Comparison of ENCODE assay signal across 8 cellular contexts in the genomic region with DNA sequence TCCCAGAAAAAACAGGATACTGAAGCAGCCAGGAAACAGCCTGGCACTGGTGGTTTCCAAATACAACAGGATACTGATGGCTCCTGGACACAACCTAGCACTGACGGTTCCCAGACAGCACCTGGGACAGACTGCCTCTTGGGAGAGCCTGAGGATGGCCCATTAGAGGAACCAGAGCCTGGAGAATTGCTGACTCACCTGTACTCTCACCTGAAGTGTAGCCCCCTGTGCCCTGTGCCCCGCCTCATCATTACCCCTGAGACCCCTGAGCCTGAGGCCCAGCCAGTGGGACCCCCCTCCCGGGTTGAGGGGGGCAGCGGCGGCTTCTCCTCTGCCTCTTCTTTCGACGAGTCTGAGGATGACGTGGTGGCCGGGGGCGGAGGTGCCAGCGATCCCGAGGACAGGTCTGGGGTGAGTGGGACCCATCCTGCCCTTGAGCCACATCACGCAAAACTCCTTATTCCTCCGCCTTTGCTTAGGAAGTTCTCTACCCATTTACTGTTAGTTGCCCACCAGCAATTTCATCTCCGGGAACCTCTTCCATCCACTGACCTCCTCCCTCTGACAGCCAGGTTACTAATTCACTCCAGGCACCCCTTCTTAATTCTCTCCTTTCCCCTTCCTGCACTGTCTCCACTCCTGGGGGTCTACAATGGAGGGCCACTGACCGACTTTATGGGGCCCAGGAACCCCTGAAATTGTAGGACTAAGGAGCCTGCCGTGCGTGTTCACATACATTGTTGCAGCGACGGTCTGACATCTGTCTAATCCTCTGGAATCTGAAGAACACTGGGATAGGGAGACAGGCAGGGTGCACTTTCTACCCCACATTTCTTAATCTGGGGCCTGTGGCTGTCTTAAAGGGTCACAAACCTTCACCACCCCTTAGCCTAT. TPM values are rescaled to one million over a fixed set of nuclear protein-coding genes. Genes with fewer than 3 reads are reported as not detected.
A peak's percentile ranks its signal among the peaks of the same experiment; 100 is the strongest.
DNase-seq lines count a peak whose midpoint lies in the region; ATAC-seq and TF ChIP-seq lines count a peak whose summit lies in the region.

No MANE protein-coding gene starts in this region.

- no peaks in the 10 kb centered on the region for H3K9me3 Mint-ChIP-seq in activated naive CD8-positive, alpha-beta T cell treated with anti-CD3 and anti-CD28 coated beads, Interleukin-2, amount 10 ng/mL, durations not matched to agents 7 days and 5 days

- H3K4me3 Mint-ChIP-seq in activated naive CD8-positive, alpha-beta T cell treated with anti-CD3 and anti-CD28 coated beads, Interleukin-2, amount 10 ng/mL, durations not matched to agents 7 days and 5 days = peak overlapping the region; percentile 78

- peak overlapping the region; percentile 74 for H3K4me3 ChIP-seq in iPS-11a (ENCODE audit: low read depth, low read length)
- H3K4me3 ChIP-seq in smooth muscle cell = peak overlapping the region; percentile 78

- H3K4me1 Mint-ChIP-seq in activated naive CD8-positive, alpha-beta T cell treated with anti-CD3 and anti-CD28 coated beads, Interleukin-2, amount 10 ng/mL, durations not matched to agents 7 days and 5 days = peaks cover 46% of the 10 kb centered on the region

- peaks cover 39% of the 10 kb centered on the region for H4K20me1 ChIP-seq in smooth muscle cell (ENCODE audit: low read depth)

- no peaks in the 10 kb centered on the region for H3K27me3 Mint-ChIP-seq in activated naive CD8-positive, alpha-beta T cell treated with anti-CD3 and anti-CD28 coated beads, Interleukin-2, amount 10 ng/mL, durations not matched to agents 7 days and 5 days

- DNase-seq in activated T-cell treated with anti-CD3 and anti-CD28 coated beads for 4 hours (peak; percentile 2), smooth muscle cell (lab: John Stamatoyannopoulos, UW; ENCODE audit: unreplicated experiment) (peak; percentile 8)
- no peak for DNase-seq in activated T-cell treated with anti-CD3 and anti-CD28 coated beads, Interleukin-2, amount 50 U/mL, for 1 hour
- no peak for DNase-seq in activated naive CD8-positive, alpha-beta T cell treated with anti-CD3 and anti-CD28 coated beads, Interleukin-2, amount 10 ng/mL, durations not matched to agents 7 days and 5 days
- DNase-seq in stimulated activated naive CD4-positive, alpha-beta T cell (lab: John Stamatoyannopoulos, UW) = no peak

- H3K4me1 ChIP-seq in smooth muscle cell (ENCODE audit: low read depth) = peaks cover 10% of the 10 kb centered on the region

- H3K79me2 ChIP-seq in smooth muscle cell (ENCODE audit: low read depth) = peaks cover 58% of the 10 kb centered on the region

- H2AFZ ChIP-seq in smooth muscle cell (ENCODE audit: low read depth) = no peak overlapping the region

- TF ChIP-seq CTCF in smooth muscle cell (IDR thresholded peaks at IDR 0.05; ENCODE audit: borderline replicate concordance, insufficient read depth, poor library complexity, severe bottlenecking) = no peak

- peak overlapping the region; percentile 65 for H3K27ac Mint-ChIP-seq in activated naive CD8-positive, alpha-beta T cell treated with anti-CD3 and anti-CD28 coated beads, Interleukin-2, amount 10 ng/mL, durations not matched to agents 7 days and 5 days

- whole genome bisulfite sequencing in smooth muscle cell (ENCODE audit: low lambda C conversion rate) = 5% methylated on average over 19 of the region's 20 CpGs

- H3F3A ChIP-seq in smooth muscle cell (ENCODE audit: low read depth) = peaks cover 16% of the 10 kb centered on the region

- H3K9me3 ChIP-seq in smooth muscle cell (replicated peaks; ENCODE audit: low read depth) = no peaks in the 10 kb centered on the region

- H3K27me3 ChIP-seq in smooth muscle cell (ENCODE audit: low read depth) = no peaks in the 10 kb centered on the region

- H3K36me3 ChIP-seq in smooth muscle cell (ENCODE audit: low read depth) = no peaks in the 10 kb centered on the region

- H3K4me2 ChIP-seq in smooth muscle cell = peak overlapping the region; percentile 91

- POLR2A ChIA-PET in activated naive CD8-positive, alpha-beta T cell treated with anti-CD3 and anti-CD28 coated beads, Interleukin-2, amount 10 ng/mL, durations not matched to agents 7 days and 5 days (lab: Charles Lee) = interaction anchor here (0.5 to 2.4 kb wide), 5 partner anchors 32 to 85 kb away, joined by 5 to 24 read pairs (median 8); partner anchors contain the start of genes ACTMAP, RAB4B and SNRPA

- ATAC-seq in activated naive CD8-positive, alpha-beta T cell treated with anti-CD3 and anti-CD28 coated beads, Interleukin-2, amount 10 ng/mL, durations not matched to agents 7 days and 5 days (ENCODE audit: low read depth) = no peak
- ATAC-seq in GM21717 (IDR thresholded peaks at IDR 0.05; ENCODE audit: unreplicated experiment) = no peak
- no peak for ATAC-seq in HG03025 (IDR thresholded peaks at IDR 0.05; ENCODE audit: low FRiP score, unreplicated experiment)

- H3K9ac ChIP-seq in smooth muscle cell (ENCODE audit: low read depth) = peak overlapping the region; percentile 92

- H3K36me3 Mint-ChIP-seq in activated naive CD8-positive, alpha-beta T cell treated with anti-CD3 and anti-CD28 coated beads, Interleukin-2, amount 10 ng/mL, durations not matched to agents 7 days and 5 days = peaks cover 5% of the 10 kb centered on the region

- peak overlapping the region; percentile 98 for H3K27ac ChIP-seq in smooth muscle cell (ENCODE audit: low read depth)

RNA-seq across cellular contexts. Expression of gene ITPKC, which starts 1.2 kb away (rescaled TPM):
- 1 to 10 TPM; 7.1 TPM for total RNA-seq in activated naive CD8-positive, alpha-beta T cell treated with anti-CD3 and anti-CD28 coated beads, Interleukin-2, amount 10 ng/mL, durations not matched to agents 7 days and 5 days
- total RNA-seq in smooth muscle cell = 22.0 and 24.1 TPM in 2 replicates
- polyA plus RNA-seq in smooth muscle cell = 25.0 and 31.9 TPM in 2 replicates

RNA-seq across cellular contexts. Expression of gene COQ8B, which starts 1.4 kb away (rescaled TPM):
- total RNA-seq in activated naive CD8-positive, alpha-beta T cell treated with anti-CD3 and anti-CD28 coated beads, Interleukin-2, amount 10 ng/mL, durations not matched to agents 7 days and 5 days = 10 to 100 TPM; 35.8 to 36.8 TPM
- 17.7 and 26.0 TPM in 2 replicates for total RNA-seq in smooth muscle cell
- 20.7 and 21.2 TPM in 2 replicates for polyA plus RNA-seq in smooth muscle cell

RNA-seq across cellular contexts. Expression of gene NUMBL, which starts 27.7 kb away (rescaled TPM):
- total RNA-seq in activated naive CD8-positive, alpha-beta T cell treated with anti-CD3 and anti-CD28 coated beads, Interleukin-2, amount 10 ng/mL, durations not matched to agents 7 days and 5 days = 10 to 100 TPM in 1 of 2 experiments, 1 to 10 TPM in 1; 9.9 to 11.7 TPM
- 30.5 and 53.6 TPM in 2 replicates for total RNA-seq in smooth muscle cell
- polyA plus RNA-seq in smooth muscle cell = 56.9 and 73.0 TPM in 2 replicates

RNA-seq across cellular contexts. Expression of gene ACTMAP, which starts 32.1 kb away (rescaled TPM):
- total RNA-seq in activated naive CD8-positive, alpha-beta T cell treated with anti-CD3 and anti-CD28 coated beads, Interleukin-2, amount 10 ng/mL, durations not matched to agents 7 days and 5 days = 10 to 100 TPM; 13.5 to 15.6 TPM
- total RNA-seq in smooth muscle cell = 2.0 and 2.9 TPM in 2 replicates
- polyA plus RNA-seq in smooth muscle cell = 8.6 and 8.7 TPM in 2 replicates

RNA-seq across cellular contexts. Expression of gene SNRPA, which starts 32.9 kb away (rescaled TPM):
- 100 to 1,000 TPM; 145 to 157 TPM for total RNA-seq in activated naive CD8-positive, alpha-beta T cell treated with anti-CD3 and anti-CD28 coated beads, Interleukin-2, amount 10 ng/mL, durations not matched to agents 7 days and 5 days
- total RNA-seq in smooth muscle cell = 30.3 and 39.3 TPM in 2 replicates
- 87.7 TPM in 2 replicates for polyA plus RNA-seq in smooth muscle cell

Comparison
In these comparisons a context has a peak if more than half of its experiments do, and no peak if none do; other contexts are left out.
1. DNase-seq: peak in activated T-cell treated with anti-CD3 and anti-CD28 coated beads for 4 hours (single experiment) and smooth muscle cell (single experiment); none in activated T-cell treated with anti-CD3 and anti-CD28 coated beads, Interleukin-2, amount 50 U/mL, for 1 hour (single experiment), activated naive CD8-positive, alpha-beta T cell treated with anti-CD3 and anti-CD28 coated beads, Interleukin-2, amount 10 ng/mL, durations not matched to agents 7 days and 5 days (single experiment) and stimulated activated naive CD4-positive, alpha-beta T cell (0 of 6).